In genomic region chr9:33290247-33290993, GRCh38 we compare ENCODE assay signal across 1 cellular context.
TF ChIP-seq lines count a peak whose summit lies in the region.

TSS of gene NFX1 (plus strand) at chr9:33290516. CDS start at chr9:33290573, 57 bp downstream.

TF ChIP-seq in HepG2, 621 proteins besides CTCF, POLR2A, EP300 and RAD21 (continued from another document and continues in another):
- no peak for TF ChIP-seq PHB2 (IDR thresholded peaks at IDR 0.05; ENCODE audit: partially characterized antibody)
- TF ChIP-seq DDIT3 (CRISPR knock-in tag; IDR thresholded peaks at IDR 0.05): no peak
- TF ChIP-seq RXRA (CRISPR knock-in tag; IDR thresholded peaks at IDR 0.05): peak; percentile 88
- peak; percentile 99 for TF ChIP-seq HOXA3 (CRISPR knock-in tag; IDR thresholded peaks at IDR 0.05)
- TF ChIP-seq ZNF207 (IDR thresholded peaks at IDR 0.05; ENCODE audit: borderline replicate concordance): no peak
- peak; percentile 95 for TF ChIP-seq ZNF704 (CRISPR knock-in tag; IDR thresholded peaks at IDR 0.05; ENCODE audit: borderline replicate concordance)
- peak; percentile 70 for TF ChIP-seq NFYC (CRISPR knock-in tag; IDR thresholded peaks at IDR 0.05)
- TF ChIP-seq ZNF362 (CRISPR knock-in tag; IDR thresholded peaks at IDR 0.05; ENCODE audit: borderline replicate concordance): peak; percentile 59; the same call in 1 of the 2 replicates
- TF ChIP-seq RAD51 (IDR thresholded peaks at IDR 0.05; ENCODE audit: borderline replicate concordance): peak; percentile 95
- peak; percentile 97 for TF ChIP-seq ZNF607 (CRISPR knock-in tag; IDR thresholded peaks at IDR 0.05; ENCODE audit: borderline replicate concordance)
- TF ChIP-seq ARID3A (IDR thresholded peaks at IDR 0.05; ENCODE audit: low read depth, low read length): peak; percentile 60; the same call in 1 of the 2 replicates
- no peak for TF ChIP-seq ZNF10 (CRISPR knock-in tag; IDR thresholded peaks at IDR 0.05; ENCODE audit: borderline replicate concordance, low read depth)
- peak; percentile 96 for TF ChIP-seq ARID4A (CRISPR knock-in tag; IDR thresholded peaks at IDR 0.05; ENCODE audit: borderline replicate concordance)
- TF ChIP-seq ZNF792 (CRISPR knock-in tag; IDR thresholded peaks at IDR 0.05): peak; percentile 86
- 0 out of 2 replicates have a peak, but pooled peaks have one; percentile 83 for TF ChIP-seq ZNF367 (CRISPR knock-in tag; IDR thresholded peaks at IDR 0.05; ENCODE audit: borderline replicate concordance)
- TF ChIP-seq ETV6 (CRISPR knock-in tag; conservative IDR thresholded peaks at IDR 0.05): 0 out of 2 replicates have a peak, but pooled peaks have one; percentile 19
- TF ChIP-seq ZNF136 (CRISPR knock-in tag; IDR thresholded peaks at IDR 0.05; ENCODE audit: low read depth): peak; percentile 92
- peak; percentile 81; the same call in 1 of the 2 replicates for TF ChIP-seq NAIF1 (CRISPR knock-in tag; IDR thresholded peaks at IDR 0.05; ENCODE audit: borderline replicate concordance)
- peak; percentile 46 for TF ChIP-seq SOX5 (CRISPR knock-in tag; IDR thresholded peaks at IDR 0.05; ENCODE audit: borderline replicate concordance)
- TF ChIP-seq TIGD3 (CRISPR knock-in tag; IDR thresholded peaks at IDR 0.05; ENCODE audit: borderline replicate concordance): peak; percentile 76; the same call in 1 of the 2 replicates
- TF ChIP-seq ZFP91 (CRISPR knock-in tag; IDR thresholded peaks at IDR 0.05; ENCODE audit: borderline replicate concordance): peak; percentile 95; the same call in 1 of the 2 replicates
- TF ChIP-seq SMARCC2 (IDR thresholded peaks at IDR 0.05): no peak
- TF ChIP-seq ZBTB26 (CRISPR knock-in tag; IDR thresholded peaks at IDR 0.05; ENCODE audit: borderline replicate concordance): peak; percentile 32; the same call in 1 of the 2 replicates
- no peak for TF ChIP-seq ZNF567 (CRISPR knock-in tag; IDR thresholded peaks at IDR 0.05; ENCODE audit: borderline replicate concordance)
- TF ChIP-seq ISL2 (CRISPR knock-in tag; IDR thresholded peaks at IDR 0.05): peak; percentile 82
- peak; percentile 93 for TF ChIP-seq CBFB (CRISPR knock-in tag; IDR thresholded peaks at IDR 0.05)
- TF ChIP-seq PTBP1 (IDR thresholded peaks at IDR 0.05; ENCODE audit: low read depth, low read length, poor library complexity, severe bottlenecking): peak; percentile 3
- TF ChIP-seq PRDM10 (CRISPR knock-in tag; IDR thresholded peaks at IDR 0.05; ENCODE audit: low read depth): peak; percentile 53; the same call in 1 of the 2 replicates
- TF ChIP-seq PHF8 (CRISPR knock-in tag; IDR thresholded peaks at IDR 0.05): peak; percentile 95
- TF ChIP-seq ZNF790 (CRISPR knock-in tag; IDR thresholded peaks at IDR 0.05; ENCODE audit: borderline replicate concordance): peak; percentile 83; the same call in 1 of the 2 replicates
- TF ChIP-seq ZNF616 (CRISPR knock-in tag; IDR thresholded peaks at IDR 0.05; ENCODE audit: low read depth): peak; percentile 72; the same call in 1 of the 2 replicates
- TF ChIP-seq ZMYM4 (CRISPR knock-in tag; IDR thresholded peaks at IDR 0.05): peak; percentile 96
- TF ChIP-seq THAP7 (CRISPR knock-in tag; IDR thresholded peaks at IDR 0.05): peak; percentile 83
- peak; percentile 99 for TF ChIP-seq RNF2 (conservative IDR thresholded peaks at IDR 0.05; ENCODE audit: low read depth)
- 0 out of 2 replicates have a peak, but pooled peaks have one; percentile 57 for TF ChIP-seq PRMT3 (CRISPR knock-in tag; IDR thresholded peaks at IDR 0.05; ENCODE audit: borderline replicate concordance, low read depth)
- TF ChIP-seq ZNF280B (CRISPR knock-in tag; IDR thresholded peaks at IDR 0.05; ENCODE audit: borderline replicate concordance): peak; percentile 98
- TF ChIP-seq ZFX (CRISPR knock-in tag; IDR thresholded peaks at IDR 0.05; ENCODE audit: low read depth): peak; percentile 85
- TF ChIP-seq YEATS4 (CRISPR knock-in tag; IDR thresholded peaks at IDR 0.05; ENCODE audit: borderline replicate concordance): peak; percentile 93
- peak; percentile 97 for TF ChIP-seq MEF2D (CRISPR knock-in tag; IDR thresholded peaks at IDR 0.05)
- TF ChIP-seq SMAD3 (CRISPR knock-in tag; IDR thresholded peaks at IDR 0.05): peak; percentile 79
- no peak; the same call in 1 of the 2 replicates for TF ChIP-seq HMG20A (CRISPR knock-in tag; IDR thresholded peaks at IDR 0.05; ENCODE audit: borderline replicate concordance)
- TF ChIP-seq SYNCRIP (IDR thresholded peaks at IDR 0.05; ENCODE audit: insufficient read depth, low read depth, low read length): no peak
